ENCODE assay signal across 1 cellular context in genomic region chr13:42048625-42049453, GRCh38.
TF ChIP-seq lines count a peak whose summit lies in the region.

Gene DGKH (plus strand): TSS chr13:42048648. CDS start chr13:42048774, 126 bp downstream.

TF ChIP-seq in K562, 482 proteins besides CTCF, POLR2A, EP300 and RAD21 (continued from another document and continues in another):
- TF ChIP-seq BCLAF1 (IDR thresholded peaks at IDR 0.05; ENCODE audit: borderline replicate concordance in 1 of 2, control insufficient read depth in 1 of 2, low read depth in 2 of 2, low read length in 1 of 2) (no peak), ZNF592 (IDR thresholded peaks at IDR 0.05) (no peak), ZNF347 (CRISPR knock-in tag; IDR thresholded peaks at IDR 0.05; ENCODE audit: low read depth) (no peak), NONO (IDR thresholded peaks at IDR 0.05; ENCODE audit: low read depth in 2 of 2, low read length in 1 of 2) (peak in 1 of 2 experiments; percentile 39; a peak in 1 of 4 replicates), HDAC1 (IDR thresholded peaks at IDR 0.05) (peak in 1 of 2 experiments; percentile 53; a peak in 1 of 4 replicates), NCOA2 (IDR thresholded peaks at IDR 0.05; ENCODE audit: partially characterized antibody in 2 of 2) (no peak), CGGBP1 (CRISPR knock-in tag; IDR thresholded peaks at IDR 0.05) (no peak), NR3C1 (CRISPR knock-in tag; IDR thresholded peaks at IDR 0.05) (no peak), SNRNP70 (optimal IDR thresholded peaks at IDR 0.05; ENCODE audit: low read depth, low read length) (no peak), RBBP5 (IDR thresholded peaks at IDR 0.05; ENCODE audit: borderline replicate concordance, insufficient read depth, low read length, poor library complexity, severe bottlenecking) (peak; percentile 11), LEF1 (IDR thresholded peaks at IDR 0.05) (no peak), TAL1 (IDR thresholded peaks at IDR 0.05) (no peak), PML (IDR thresholded peaks at IDR 0.05; ENCODE audit: low read length) (0 out of 2 replicates have a peak, but pooled peaks have one; percentile 12), ELK3 (CRISPR knock-in tag; IDR thresholded peaks at IDR 0.05) (no peak), FOS (IDR thresholded peaks at IDR 0.05; ENCODE audit: extremely low read depth, insufficient read length) (no peak), COPS2 (conservative IDR thresholded peaks at IDR 0.05) (no peak), POLR3A (IDR thresholded peaks at IDR 0.05; ENCODE audit: borderline replicate concordance, extremely low read depth, insufficient read depth, insufficient read length) (no peak), MXD1 (CRISPR knock-in tag; IDR thresholded peaks at IDR 0.05; ENCODE audit: borderline replicate concordance, poor library complexity, severe bottlenecking) (no peak), CREB5 (CRISPR knock-in tag; IDR thresholded peaks at IDR 0.05) (no peak), ZNF740 (CRISPR knock-in tag; IDR thresholded peaks at IDR 0.05) (no peak), ZNF740 (tag; IDR thresholded peaks at IDR 0.05) (no peak), ARID3B (CRISPR knock-in tag; IDR thresholded peaks at IDR 0.05; ENCODE audit: borderline replicate concordance) (no peak), KDM1A (IDR thresholded peaks at IDR 0.05) (no peak), PHF21A (IDR thresholded peaks at IDR 0.05; ENCODE audit: borderline replicate concordance, low read depth) (no peak), CBFB (CRISPR knock-in tag; IDR thresholded peaks at IDR 0.05) (no peak), NCOR1 (IDR thresholded peaks at IDR 0.05) (no peak), ZBTB33 (CRISPR knock-in tag; IDR thresholded peaks at IDR 0.05) (no peak), IRF9 (tag; IDR thresholded peaks at IDR 0.05) (no peak), SREBF1 (IDR thresholded peaks at IDR 0.05; ENCODE audit: borderline replicate concordance, low read depth, low read length) (no peak), ZBTB7A (IDR thresholded peaks at IDR 0.05; ENCODE audit: borderline replicate concordance, control insufficient read depth, low read depth, low read length) (peak; percentile 77; the same call in 1 of the 2 replicates), MNT (conservative IDR thresholded peaks at IDR 0.05) (0 out of 4 replicates have a peak, but pooled peaks have one; percentile 7 to 38), SMARCC2 (IDR thresholded peaks at IDR 0.05; ENCODE audit: low read depth) (no peak), CBX3 (IDR thresholded peaks at IDR 0.05; ENCODE audit: borderline replicate concordance in 1 of 2, low read length in 2 of 2) (no peak), ZNF280A (IDR thresholded peaks at IDR 0.05; ENCODE audit: low read depth, partially characterized antibody) (no peak), SMAD1 (IDR thresholded peaks at IDR 0.05; ENCODE audit: low read depth, low read length, partially characterized antibody) (no peak), MED1 (CRISPR knock-in tag; IDR thresholded peaks at IDR 0.05; ENCODE audit: borderline replicate concordance) (no peak), ZNF12 (CRISPR knock-in tag; IDR thresholded peaks at IDR 0.05) (no peak), TFAP4 (CRISPR knock-in tag; IDR thresholded peaks at IDR 0.05; ENCODE audit: borderline replicate concordance) (peak; percentile 24; the same call in 1 of the 2 replicates)
